ENCODE assay signal across 2 cellular contexts in genomic region chr1:195458365-195458764, GRCh38.
TF ChIP-seq lines count a peak whose summit lies in the region.

No MANE protein-coding gene starts in this region.

TF ChIP-seq in SK-N-SH, 30 proteins besides CTCF, POLR2A, EP300 and RAD21 (continued from another document):
- no peak for TF ChIP-seq MXI1 (IDR thresholded peaks at IDR 0.05; ENCODE audit: low read depth, low read length)
- TF ChIP-seq TCF12 (IDR thresholded peaks at IDR 0.05) = no peak
- TF ChIP-seq FOXJ3 (CRISPR knock-in tag; IDR thresholded peaks at IDR 0.05) = 0 out of 2 replicates have a peak, but pooled peaks have one; percentile 27
- TF ChIP-seq RCOR1 (IDR thresholded peaks at IDR 0.05; ENCODE audit: low read length) = peak; percentile 73; the same call in 1 of the 2 replicates
- TF ChIP-seq USF1 (IDR thresholded peaks at IDR 0.05; ENCODE audit: borderline replicate concordance, low read depth) = no peak
- no peak for TF ChIP-seq CHD2 (IDR thresholded peaks at IDR 0.05; ENCODE audit: low read length, partially characterized antibody)
TF ChIP-seq in SK-N-SH: peak in this region for 3.

TF ChIP-seq in SK-N-SH treated with all-trans-retinoic acid at 6 μM for 48 hours, 23 proteins besides CTCF, POLR2A, EP300 and RAD21 (continued from another document):
- TF ChIP-seq CSRNP3 (CRISPR knock-in tag; IDR thresholded peaks at IDR 0.05) = no peak
- no peak for TF ChIP-seq SNAI2 (CRISPR knock-in tag; IDR thresholded peaks at IDR 0.05)
- no peak for TF ChIP-seq POU6F1 (CRISPR knock-in tag; IDR thresholded peaks at IDR 0.05; ENCODE audit: borderline replicate concordance, low read depth)
- TF ChIP-seq OSR1 (CRISPR knock-in tag; IDR thresholded peaks at IDR 0.05) = no peak
- TF ChIP-seq ZFP3 (CRISPR knock-in tag; IDR thresholded peaks at IDR 0.05) = no peak
TF ChIP-seq in SK-N-SH treated with all-trans-retinoic acid at 6 μM for 48 hours: peak in this region for 0.
